Comparison of ENCODE assay signal across 25 cellular contexts in the genomic region with DNA sequence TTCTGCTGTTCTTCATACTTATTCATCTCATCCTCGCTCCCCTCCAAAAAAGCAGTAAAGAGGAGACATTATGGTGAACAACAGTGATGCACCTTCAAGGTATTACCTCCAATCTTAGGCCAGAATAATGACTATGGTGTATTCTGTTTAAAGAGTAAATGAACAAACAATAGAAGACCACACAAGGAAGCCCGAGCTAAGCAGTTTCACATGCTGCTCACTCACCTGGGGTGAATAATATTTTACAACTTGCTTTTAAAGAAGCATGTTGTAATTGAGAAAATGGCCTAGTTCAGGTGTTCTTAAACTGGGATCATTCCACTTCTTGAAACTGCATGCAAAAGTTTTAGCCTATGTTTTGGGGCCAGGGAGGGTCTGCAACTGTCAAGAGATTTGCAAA.
A peak's percentile ranks its signal among the peaks of the same experiment; 100 is the strongest.
DNase-seq lines count a peak whose midpoint lies in the region; ATAC-seq and TF ChIP-seq lines count a peak whose summit lies in the region.
"Had no signal": no experiment of that assay in that cellular context is flagged by ENCODE, and none has a peak within 500 bp of the region (broad histone marks: within the 10 kb centered on the region; RNA-seq: fewer than 3 reads in every experiment).

No MANE protein-coding gene starts in this region.

- no peaks in the 10 kb centered on the region for H3K27me3 ChIP-seq in CD4-positive, alpha-beta T cell (ENCODE audit: control insufficient read depth, insufficient read depth, low read length)
- no peaks in the 10 kb centered on the region for H3K27me3 ChIP-seq in KMS-11 (ENCODE audit: insufficient read depth, low read depth)
- no peaks in the 10 kb centered on the region for H3K27me3 ChIP-seq in osteoblast (ENCODE audit: insufficient read depth, low read length)
- no peaks in the 10 kb centered on the region for H3K27me3 ChIP-seq in BE2C
- H3K27me3 ChIP-seq: testis, vagina had no signal

- no peak overlapping the region for H3K4me3 ChIP-seq in KMS-11 (IDR thresholded peaks at IDR 0.05; ENCODE audit: insufficient read depth, low read depth, low read length)
- H3K4me3 ChIP-seq in osteoblast (ENCODE audit: insufficient read depth, low read length), result no peak overlapping the region
- no peak overlapping the region for H3K4me3 ChIP-seq in BE2C (ENCODE audit: low read depth, low read length)
- H3K4me3 ChIP-seq: HAP-1, smooth muscle cell, testis, vagina had no signal

- TF ChIP-seq CTCF in CD4-positive, alpha-beta T cell (IDR thresholded peaks at IDR 0.05), result no peak
- TF ChIP-seq CTCF in KMS-11 (conservative IDR thresholded peaks at IDR 0.05; ENCODE audit: low read depth, low read length) (no peak), osteoblast (IDR thresholded peaks at IDR 0.05; ENCODE audit: extremely low read depth, low read depth, low read length) (no peak), BE2C (IDR thresholded peaks at IDR 0.05; ENCODE audit: low read depth, low read length) (no peak)

- H3K4me2 ChIP-seq in KMS-11 (peak overlapping the region; percentile 56), osteoblast (ENCODE audit: insufficient read depth, low read length) (no peak overlapping the region)
- H3K4me2 ChIP-seq: smooth muscle cell had no signal

- intact Hi-C loops in CD4-positive, alpha-beta T cell (cut with DNase I, micrococcal nuclease), result no loop called here

- H3K36me3 ChIP-seq in KMS-11 (ENCODE audit: insufficient read depth), result no peaks in the 10 kb centered on the region
- H3K36me3 ChIP-seq in osteoblast (ENCODE audit: insufficient read depth, low read length), result peaks cover 24% of the 10 kb centered on the region
- H3K36me3 ChIP-seq in BE2C, result no peaks in the 10 kb centered on the region
- H3K36me3 ChIP-seq: HAP-1, vagina had no signal

- H2AFZ ChIP-seq in KMS-11 (ENCODE audit: low read depth), result no peak overlapping the region
- no peak overlapping the region for H2AFZ ChIP-seq in osteoblast (ENCODE audit: low read length)

- H3K4me1 ChIP-seq in KMS-11 (ENCODE audit: low read depth, poor library complexity, severe bottlenecking) (peaks cover 46% of the 10 kb centered on the region), osteoblast (ENCODE audit: insufficient read depth, low read length) (peaks cover 46% of the 10 kb centered on the region), BE2C (peaks cover 19% of the 10 kb centered on the region)

- H3K9me3 Mint-ChIP-seq in CD4-positive, alpha-beta T cell, result no peaks in the 10 kb centered on the region
- H3K9me3 Mint-ChIP-seq in activated naive CD8-positive, alpha-beta T cell (ENCODE audit: low read depth), result no peaks in the 10 kb centered on the region
- H3K9me3 Mint-ChIP-seq: activated CD4-positive, alpha-beta T cell treated with anti-CD3 and anti-CD28 coated beads, Interleukin-2, amount 10 ng/mL, durations not matched to agents 24 days and 14 days; CD14-positive monocyte; dendritic cell treated with granulocyte-macrophage colony-stimulating factor and Interleukin-4, amounts not matched to agents 40 ng/mL and 50 ng/mL, for 4 days had no signal

- peak overlapping the region; percentile 60 for H3K27ac Mint-ChIP-seq in CD4-positive, alpha-beta T cell
- H3K27ac Mint-ChIP-seq in activated naive CD8-positive, alpha-beta T cell, result peak overlapping the region; percentile 88
- H3K27ac Mint-ChIP-seq: activated CD4-positive, alpha-beta T cell treated with anti-CD3 and anti-CD28 coated beads, Interleukin-2, amount 10 ng/mL, durations not matched to agents 24 days and 14 days; dendritic cell treated with granulocyte-macrophage colony-stimulating factor and Interleukin-4, amounts not matched to agents 40 ng/mL and 50 ng/mL, for 4 days had no signal

- POLR2A ChIA-PET in CD4-positive, alpha-beta T cell (lab: Charles Lee), result interaction anchor here (0.8 kb wide), 1 partner anchor 12 kb away, joined by 3 read pairs; no protein-coding TSS in a partner anchor

- H3K4me3 Mint-ChIP-seq in CD4-positive, alpha-beta T cell, result no peak overlapping the region
- peak overlapping the region; percentile 33 for H3K4me3 Mint-ChIP-seq in activated naive CD8-positive, alpha-beta T cell
- H3K4me3 Mint-ChIP-seq: activated CD4-positive, alpha-beta T cell treated with anti-CD3 and anti-CD28 coated beads, Interleukin-2, amount 10 ng/mL, durations not matched to agents 24 days and 14 days; CD14-positive monocyte; dendritic cell treated with granulocyte-macrophage colony-stimulating factor and Interleukin-4, amounts not matched to agents 40 ng/mL and 50 ng/mL, for 4 days had no signal

- CTCF ChIA-PET in CD4-positive, alpha-beta T cell (lab: Charles Lee), result interaction anchor here (0.6 kb wide), 1 partner anchor 14 kb away, joined by 3 read pairs; no protein-coding TSS in a partner anchor

- no peaks in the 10 kb centered on the region for H3K9me3 ChIP-seq in CD4-positive, alpha-beta T cell (ENCODE audit: control insufficient read depth, low read length)
- H3K9me3 ChIP-seq in osteoblast (ENCODE audit: low read depth, low read length) (no peaks in the 10 kb centered on the region), BE2C (no peaks in the 10 kb centered on the region)
- H3K9me3 ChIP-seq: HAP-1, SK-N-SH, testis, vagina had no signal

- no peak for DNase-seq in CD4-positive, alpha-beta T cell
- DNase-seq in osteoblast (ENCODE audit: insufficient read length, low spot score, missing footprints) (no peak), BE2C (no peak)
- DNase-seq: activated CD4-positive, alpha-beta T cell treated with anti-CD3 and anti-CD28 coated beads, Interleukin-2, amount 10 ng/mL, durations not matched to agents 24 days and 14 days; activated naive CD4-positive, alpha-beta T cell treated with anti-CD3 and anti-CD28 coated beads, Interleukin-2, amount 50 U/mL, for 16 hours; caudate nucleus; DMS 273 treated with DMSO at 0.1 percent for 48 hours; kidney; NCI-H1092 treated with DMSO at 0.1 percent for 48 hours; NCI-H187 treated with DMSO at 0.1 percent for 48 hours; NCI-H524 treated with DMSO at 0.1 percent for 48 hours; nucleus accumbens; SK-N-SH; testis had no signal

- peaks cover 64% of the 10 kb centered on the region for H3K4me1 Mint-ChIP-seq in CD4-positive, alpha-beta T cell (ENCODE audit: low read depth)
- H3K4me1 Mint-ChIP-seq in activated naive CD8-positive, alpha-beta T cell (ENCODE audit: low read depth), result peaks cover 68% of the 10 kb centered on the region
- H3K4me1 Mint-ChIP-seq: CD14-positive monocyte had no signal

- no peak for ATAC-seq in CD4-positive, alpha-beta T cell (ENCODE audit: poor library complexity)
- no peak for ATAC-seq in GM21619 (IDR thresholded peaks at IDR 0.05; ENCODE audit: unreplicated experiment)
- ATAC-seq in HG02610 (IDR thresholded peaks at IDR 0.05; ENCODE audit: unreplicated experiment), result no peak

- no peak overlapping the region for H3K27ac ChIP-seq in CD4-positive, alpha-beta T cell (ENCODE audit: low read depth, low read length)
- H3K27ac ChIP-seq in KMS-11 (no peak overlapping the region), osteoblast (ENCODE audit: low read depth, low read length) (peak overlapping the region; percentile 57)
- H3K27ac ChIP-seq: HL-60, RWPE1, testis, vagina had no signal

- H3K36me3 Mint-ChIP-seq in CD4-positive, alpha-beta T cell (ENCODE audit: low read depth), result peaks cover 81% of the 10 kb centered on the region
- H3K36me3 Mint-ChIP-seq in activated naive CD8-positive, alpha-beta T cell, result peaks cover 10% of the 10 kb centered on the region

- H3K27me3 Mint-ChIP-seq in CD4-positive, alpha-beta T cell, result no peaks in the 10 kb centered on the region
- H3K27me3 Mint-ChIP-seq in activated naive CD8-positive, alpha-beta T cell, result no peaks in the 10 kb centered on the region
- H3K27me3 Mint-ChIP-seq: activated CD4-positive, alpha-beta T cell treated with anti-CD3 and anti-CD28 coated beads, Interleukin-2, amount 10 ng/mL, durations not matched to agents 24 days and 14 days; dendritic cell treated with granulocyte-macrophage colony-stimulating factor and Interleukin-4, amounts not matched to agents 40 ng/mL and 50 ng/mL, for 4 days had no signal

- H4K20me1 ChIP-seq in KMS-11 (ENCODE audit: insufficient read depth) (no peaks in the 10 kb centered on the region), osteoblast (ENCODE audit: insufficient read depth, low read length) (no peaks in the 10 kb centered on the region)

- no peak overlapping the region for H3K9ac ChIP-seq in KMS-11
- H3K9ac ChIP-seq: SK-N-SH had no signal

- H3K79me2 ChIP-seq in KMS-11 (ENCODE audit: insufficient read depth, low read depth) (peaks cover 5% of the 10 kb centered on the region; the same call in 1 of the 2 replicates), osteoblast (ENCODE audit: insufficient read depth, low read length) (peaks cover 85% of the 10 kb centered on the region)
